ENCODE assay signal across 23 cellular contexts in genomic region chr20:33578510-33578909, GRCh38.
A peak's percentile ranks its signal among the peaks of the same experiment; 100 is the strongest.
DNase-seq lines count a peak whose midpoint lies in the region; ATAC-seq and TF ChIP-seq lines count a peak whose summit lies in the region.
"Had no signal": no experiment of that assay in that cellular context is flagged by ENCODE, and none has a peak within 500 bp of the region (broad histone marks: within the 10 kb centered on the region; RNA-seq: fewer than 3 reads in every experiment).

No MANE protein-coding gene starts in this region.

- no peak for ATAC-seq in CD8-positive, alpha-beta T cell
- ATAC-seq in left colon (no peak), HG02852 (IDR thresholded peaks at IDR 0.05; ENCODE audit: unreplicated experiment) (no peak)
- ATAC-seq: activated CD8-positive, alpha-beta T cell treated with anti-CD3 and anti-CD28 coated beads for 36 hours; activated naive CD4-positive, alpha-beta T cell treated with anti-CD3 and anti-CD28 coated beads, Interleukin-2, amount 50 U/mL, for 72 hours; activated T-cell treated with anti-CD3 and anti-CD28 coated beads, Interleukin-2, amount 50 U/mL, for 72 hours; naive thymus-derived CD8-positive, alpha-beta T cell; T-helper 17 cell had no signal

- no peak overlapping the region for H3K4me3 Mint-ChIP-seq in CD8-positive, alpha-beta T cell
- H3K4me3 Mint-ChIP-seq: activated CD8-positive, alpha-beta T cell treated with anti-CD3 and anti-CD28 coated beads for 36 hours; activated T-cell treated with anti-CD3 and anti-CD28 coated beads, Interleukin-2, amount 50 U/mL, for 72 hours; B cell; naive thymus-derived CD8-positive, alpha-beta T cell; T-helper 17 cell had no signal

- H3K4me3 ChIP-seq in AG04450 (ENCODE audit: low read depth, low read length) (no peak overlapping the region), SK-N-MC (peak overlapping the region; percentile 35), fibroblast of pulmonary artery (replicated peaks; ENCODE audit: low read depth, low read length) (no peak overlapping the region)
- no peak overlapping the region for H3K4me3 ChIP-seq in CD8-positive, alpha-beta T cell (ENCODE audit: low read depth, low read length)
- H3K4me3 ChIP-seq: cardiac muscle cell, uterus had no signal

- CTCF ChIA-PET in AG04450 (lab: Charles Lee), result no interaction called here
- CTCF ChIA-PET in CD8-positive, alpha-beta T cell (lab: Charles Lee), result no interaction called here

- no peaks in the 10 kb centered on the region for H3K36me3 Mint-ChIP-seq in CD8-positive, alpha-beta T cell
- H3K36me3 Mint-ChIP-seq: activated naive CD4-positive, alpha-beta T cell treated with anti-CD3 and anti-CD28 coated beads, Interleukin-2, amount 50 U/mL, for 72 hours; naive thymus-derived CD8-positive, alpha-beta T cell had no signal

- no peaks in the 10 kb centered on the region for H3K9me3 Mint-ChIP-seq in CD8-positive, alpha-beta T cell
- H3K9me3 Mint-ChIP-seq: activated CD8-positive, alpha-beta T cell treated with anti-CD3 and anti-CD28 coated beads for 36 hours; activated naive CD4-positive, alpha-beta T cell treated with anti-CD3 and anti-CD28 coated beads, Interleukin-2, amount 50 U/mL, for 72 hours; activated T-cell treated with anti-CD3 and anti-CD28 coated beads, Interleukin-2, amount 50 U/mL, for 72 hours; naive thymus-derived CD8-positive, alpha-beta T cell had no signal

- H3K9ac ChIP-seq in SK-N-MC (ENCODE audit: insufficient read length), result peak overlapping the region; percentile 11

- intact Hi-C loops in CD8-positive, alpha-beta T cell (cut with DNase I, micrococcal nuclease), result no loop called here
- intact Hi-C loops in left colon (cut with DNase I, micrococcal nuclease), result no loop called here

- H3K27ac ChIP-seq in AG04450 (ENCODE audit: low read depth, low read length) (no peak overlapping the region), SK-N-MC (peak overlapping the region; percentile 84)
- no peak overlapping the region for H3K27ac ChIP-seq in CD8-positive, alpha-beta T cell (ENCODE audit: low read depth, low read length)
- H3K27ac ChIP-seq: cardiac muscle cell, uterus had no signal

- H3K27ac Mint-ChIP-seq in CD8-positive, alpha-beta T cell, result no peak overlapping the region
- H3K27ac Mint-ChIP-seq: activated CD8-positive, alpha-beta T cell treated with anti-CD3 and anti-CD28 coated beads for 36 hours; activated naive CD4-positive, alpha-beta T cell treated with anti-CD3 and anti-CD28 coated beads, Interleukin-2, amount 50 U/mL, for 72 hours; activated T-cell treated with anti-CD3 and anti-CD28 coated beads, Interleukin-2, amount 50 U/mL, for 72 hours; B cell; naive thymus-derived CD8-positive, alpha-beta T cell; T-helper 17 cell had no signal

- H3K4me1 Mint-ChIP-seq in CD8-positive, alpha-beta T cell (ENCODE audit: low read depth), result peaks cover 17% of the 10 kb centered on the region

- DNase-seq in AG04450 (ENCODE audit: low read depth, low spot score), result peak; percentile 41
- DNase-seq in EL, result peak; percentile 48
- no peak for DNase-seq in SK-N-MC (ENCODE audit: low read depth, low spot score)
- DNase-seq in fibroblast of pulmonary artery (ENCODE audit: low read depth), result peak; percentile 15
- no peak for DNase-seq in CD8-positive, alpha-beta T cell
- no peak for DNase-seq in left colon
- no peak for DNase-seq in AML-193 (lab: John Stamatoyannopoulos, UW)
- DNase-seq: activated CD8-positive, alpha-beta T cell treated with anti-CD3 and anti-CD28 coated beads for 36 hours; activated T-cell treated with anti-CD3 and anti-CD28 coated beads, Interleukin-2, amount 50 U/mL, for 72 hours; Calu3; hippocampal formation; Kasumi-1; kidney glomerular epithelial cell; mesenchymal stem cell; naive thymus-derived CD8-positive, alpha-beta T cell; NK-92 treated with Interleukin-12 subunit alpha and Interleukin-12 subunit beta, amount 100 ng/mL, for 24 hours; stimulated activated CD4-positive, alpha-beta T cell treated with anti-CD3 and anti-CD28 coated beads, Interleukin-2, amount 100 ng/mL, for 48 hours; T-helper 17 cell had no signal

- POLR2A ChIA-PET in AG04450 (lab: Yijun Ruan, JAX), result no interaction called here
- POLR2A ChIA-PET in CD8-positive, alpha-beta T cell (lab: Charles Lee), result interaction anchor here (0.7 to 1.5 kb wide), 2 partner anchors 12 to 28 kb away, joined by 3 to 4 read pairs; no protein-coding TSS in a partner anchor

- H3K27me3 ChIP-seq in AG04450 (ENCODE audit: control insufficient read depth, insufficient read depth, low read length), result no peaks in the 10 kb centered on the region
- H3K27me3 ChIP-seq in CD8-positive, alpha-beta T cell (ENCODE audit: insufficient read depth, low read length), result no peaks in the 10 kb centered on the region
- H3K27me3 ChIP-seq: cardiac muscle cell, uterus had no signal

- H3K9me3 ChIP-seq in AG04450 (ENCODE audit: control insufficient read depth, insufficient read depth, low read length) (no peaks in the 10 kb centered on the region), SK-N-MC (ENCODE audit: low read depth, low read length) (no peaks in the 10 kb centered on the region)
- no peaks in the 10 kb centered on the region for H3K9me3 ChIP-seq in CD8-positive, alpha-beta T cell (ENCODE audit: low read length)
- H3K9me3 ChIP-seq: uterus had no signal

- no peak for TF ChIP-seq CTCF in AG04450 (IDR thresholded peaks at IDR 0.05; ENCODE audit: low read depth, low read length)
- TF ChIP-seq CTCF in fibroblast of pulmonary artery (IDR thresholded peaks at IDR 0.05; ENCODE audit: low read length, missing control alignments), result no peak
- no peak for TF ChIP-seq CTCF in CD8-positive, alpha-beta T cell (IDR thresholded peaks at IDR 0.05)

- H3K36me3 ChIP-seq in SK-N-MC (ENCODE audit: insufficient read depth, low read length), result no peaks in the 10 kb centered on the region
- H3K36me3 ChIP-seq in CD8-positive, alpha-beta T cell (ENCODE audit: insufficient read depth, low read length), result no peaks in the 10 kb centered on the region
- H3K36me3 ChIP-seq: cardiac muscle cell, uterus had no signal

- no peaks in the 10 kb centered on the region for H3K4me1 ChIP-seq in CD8-positive, alpha-beta T cell (ENCODE audit: insufficient read depth, low read length)

- H3K27me3 Mint-ChIP-seq in CD8-positive, alpha-beta T cell (ENCODE audit: low read depth), result no peaks in the 10 kb centered on the region
- H3K27me3 Mint-ChIP-seq: activated CD8-positive, alpha-beta T cell treated with anti-CD3 and anti-CD28 coated beads for 36 hours; B cell; naive thymus-derived CD8-positive, alpha-beta T cell; T-helper 17 cell had no signal

Comparison
In these comparisons a context has a peak if more than half of its experiments do, and no peak if none do; other contexts are left out.
1. DNase-seq: peak in AG04450 (single experiment), EL (single experiment) and fibroblast of pulmonary artery (single experiment); none in SK-N-MC (single experiment), CD8-positive, alpha-beta T cell (0 of 7), left colon (0 of 2) and AML-193 (0 of 2).